Comparison of ENCODE assay signal across 20 cellular contexts in the genomic region with DNA sequence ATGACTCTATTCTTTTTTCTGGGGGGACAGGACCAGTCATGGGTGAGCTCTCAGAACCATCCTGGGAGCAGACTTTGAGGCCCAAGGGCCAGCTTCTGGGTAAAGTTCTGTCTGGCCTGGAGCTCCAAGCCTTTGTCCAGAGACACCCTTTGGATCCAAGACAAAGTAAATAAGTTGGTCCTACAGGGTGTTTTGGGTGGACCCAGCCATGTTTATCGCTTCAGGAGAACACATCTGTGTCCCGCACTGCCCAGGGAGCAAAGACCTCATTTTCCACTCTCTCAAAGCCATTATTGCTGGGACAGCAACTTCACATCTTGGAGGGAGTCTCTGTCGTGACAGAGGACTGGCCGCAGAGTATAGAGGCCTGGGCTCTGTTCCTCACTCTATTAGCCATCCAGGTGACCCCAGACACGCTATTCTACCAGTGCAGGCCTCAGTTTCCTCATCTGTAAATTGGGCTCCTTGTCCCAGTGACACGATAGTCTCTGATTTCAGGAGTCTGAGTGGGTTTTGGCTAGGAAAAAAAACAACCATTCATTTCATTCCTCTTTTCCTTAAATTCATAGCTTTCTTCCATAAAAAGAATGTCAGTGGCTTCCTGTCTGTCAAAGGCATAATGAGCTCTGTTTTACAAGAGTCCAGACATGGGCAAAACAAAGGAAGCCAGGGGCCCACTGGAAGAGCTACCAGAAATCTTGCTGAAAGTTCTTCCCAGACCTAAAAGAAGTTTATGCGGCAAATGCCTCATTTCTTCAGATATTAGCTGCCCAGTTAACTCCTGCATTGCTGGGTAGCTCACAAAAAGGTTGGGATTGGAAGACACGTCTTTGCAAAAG.
DNase-seq lines count a peak whose midpoint lies in the region; ATAC-seq, FAIRE-seq and TF ChIP-seq lines count a peak whose summit lies in the region.
"Had no signal": no experiment of that assay in that cellular context is flagged by ENCODE, and none has a peak within 500 bp of the region (broad histone marks: within the 10 kb centered on the region; RNA-seq: fewer than 3 reads in every experiment).

No MANE protein-coding gene starts in this region.

- no peak overlapping the region for H3K4me2 ChIP-seq in HepG2 (ENCODE audit: low read depth, low read length)

- in situ Hi-C loops in HepG2 (cut with HindIII; ENCODE audit: extremely low pct_ligation_motif_present, low pct_unique_long_range_greater_than_20kb) = no loop called here

- no peak for FAIRE-seq in HepG2 (lab: Jason Lieb, UNC)
- FAIRE-seq: A204.1, TTC549 had no signal

- no peaks in the 10 kb centered on the region for H3K27me3 Mint-ChIP-seq in T-helper 2 cell treated with Interferon-gamma antibody and Interleukin-4, amounts not matched to agents 5 μg/mL and 100 μg/mL, for 36 hours (ENCODE audit: low read depth)
- H3K27me3 Mint-ChIP-seq: CD4-positive, alpha-beta memory T cell; effector memory CD8-positive, alpha-beta T cell; natural killer cell treated with Interleukin-12 subunit alpha and Interleukin-12 subunit beta and Interleukin-15 and Interleukin-18, amount 100 ng/mL, for 72 hours had no signal

- H3K36me3 ChIP-seq in HepG2 (replicated peaks in 1 of 2; ENCODE audit: control insufficient read depth in 1 of 2, insufficient read depth in 2 of 2, low read length in 2 of 2) (no peaks in the 10 kb centered on the region), skeletal muscle tissue (ENCODE audit: control insufficient read depth in 3 of 3, insufficient read depth in 3 of 3, low read length in 3 of 3) (peaks cover 0 to 4% (median 0%) of the 10 kb centered on the region in 3 donors)

- no TSS peak for BruUV-seq in HepG2 (replicated peaks; lab: Mats Ljungman, UMichigan)

- no peak overlapping the region for H2AFZ ChIP-seq in HepG2 (ENCODE audit: low read length)

- no peaks in the 10 kb centered on the region for H3K79me2 ChIP-seq in HepG2 (ENCODE audit: insufficient read depth, low read length)

- no peaks in the 10 kb centered on the region for H4K20me1 ChIP-seq in HepG2 (ENCODE audit: insufficient read depth, low read length)

- peak; percentile 26 for ATAC-seq in Right ventricle myocardium inferior
- no peak for ATAC-seq in HepG2
- no peak for ATAC-seq in GM18520 (IDR thresholded peaks at IDR 0.05; ENCODE audit: unreplicated experiment)
- ATAC-seq: effector memory CD8-positive, alpha-beta T cell; natural killer cell treated with Interleukin-12 subunit alpha and Interleukin-12 subunit beta and Interleukin-15 and Interleukin-18, amount 100 ng/mL, for 72 hours had no signal

- no peak overlapping the region for H3K27ac Mint-ChIP-seq in T-helper 2 cell treated with Interferon-gamma antibody and Interleukin-4, amounts not matched to agents 5 μg/mL and 100 μg/mL, for 36 hours
- H3K27ac Mint-ChIP-seq: CD4-positive, alpha-beta memory T cell had no signal

- H3K27me3 ChIP-seq in HepG2 (ENCODE audit: control insufficient read depth in 1 of 2, insufficient read depth in 2 of 2, low read length in 2 of 2) (no peaks in the 10 kb centered on the region), skeletal muscle tissue (ENCODE audit: control insufficient read depth in 3 of 3, insufficient read depth in 3 of 3, low read length in 3 of 3) (no peaks in the 10 kb centered on the region)

- no peak for TF ChIP-seq POLR2A in HepG2 (IDR thresholded peaks at IDR 0.05; ENCODE audit: insufficient read depth in 1 of 2, low read depth in 2 of 2, low read length in 2 of 2)

- TF ChIP-seq EP300 in HepG2 (IDR thresholded peaks at IDR 0.05; ENCODE audit: low read depth in 2 of 2, low read length in 2 of 2) (no peak), HepG2 (CRISPR knock-in tag; IDR thresholded peaks at IDR 0.05; ENCODE audit: borderline replicate concordance) (no peak)

- DNase-seq in Right ventricle myocardium inferior (ENCODE audit: missing footprints) (no peak), cardiac septum (ENCODE audit: low spot score) (no peak), HepG2 (ENCODE audit: low spot score) (no peak), GM03348 (ENCODE audit: low spot score) (no peak)
- no peak for DNase-seq in stimulated activated CD4-positive, alpha-beta T cell treated with anti-CD3 and anti-CD28 coated beads, Interleukin-1b, Interleukin-23, amount 100 ng/mL, for 48 hours
- no peak for DNase-seq in T-helper 2 cell treated with Interferon-gamma antibody and Interleukin-4, amounts not matched to agents 5 μg/mL and 100 μg/mL, for 36 hours (ENCODE audit: low spot score)
- DNase-seq: activated CD4-positive, alpha-beta T cell treated with anti-CD3 and anti-CD28 coated beads, Interleukin-2, amount 50 U/mL, for 4 hours; activated T-cell treated with anti-CD3 and anti-CD28 coated beads, Interleukin-2, amount 50 U/mL, for 1 hour; CD4-positive, alpha-beta memory T cell; central memory CD4-positive, alpha-beta T cell; DND-41; effector memory CD8-positive, alpha-beta T cell; MV-4-11; NCI-H526 had no signal

- no peaks in the 10 kb centered on the region for H3K9me3 Mint-ChIP-seq in T-helper 2 cell treated with Interferon-gamma antibody and Interleukin-4, amounts not matched to agents 5 μg/mL and 100 μg/mL, for 36 hours
- H3K9me3 Mint-ChIP-seq: CD4-positive, alpha-beta memory T cell; effector memory CD8-positive, alpha-beta T cell; natural killer cell treated with Interleukin-12 subunit alpha and Interleukin-12 subunit beta and Interleukin-15 and Interleukin-18, amount 100 ng/mL, for 72 hours had no signal

- WGBS in HepG2 (ENCODE audit: low lambda C conversion rate) = 65% methylated on average over 8 of the region's 8 CpGs

- H3K27ac ChIP-seq in HepG2 (ENCODE audit: extremely low read length, insufficient read depth, low read length) (no peak overlapping the region), skeletal muscle tissue (ENCODE audit: low read depth, low read length) (peak overlapping the region; percentile 71)
- H3K27ac ChIP-seq: SK-N-MC had no signal

- CTCF ChIA-PET in HepG2 (lab: Yijun Ruan, JAX; ENCODE audit: low intra/inter-chr PET ratio, low total read pairs) = no interaction called here

- H3K4me1 ChIP-seq in HepG2 (ENCODE audit: insufficient read depth, low read length) (peaks cover 73% of the 10 kb centered on the region), skeletal muscle tissue (ENCODE audit: control insufficient read depth in 3 of 3, insufficient read depth in 3 of 3, low read length in 3 of 3) (peaks cover 24 to 41% (median 39%) of the 10 kb centered on the region in 3 donors)

- POLR2A ChIA-PET in HepG2 (lab: Yijun Ruan, JAX) = no interaction called here

- TF ChIP-seq RAD21 in HepG2 (CRISPR knock-in tag; IDR thresholded peaks at IDR 0.05) = no peak

- H3K36me3 Mint-ChIP-seq in T-helper 2 cell treated with Interferon-gamma antibody and Interleukin-4, amounts not matched to agents 5 μg/mL and 100 μg/mL, for 36 hours (ENCODE audit: low read depth) = no peaks in the 10 kb centered on the region
- H3K36me3 Mint-ChIP-seq: CD4-positive, alpha-beta memory T cell; natural killer cell treated with Interleukin-12 subunit alpha and Interleukin-12 subunit beta and Interleukin-15 and Interleukin-18, amount 100 ng/mL, for 72 hours had no signal

- no peak overlapping the region for H3K4me3 Mint-ChIP-seq in T-helper 2 cell treated with Interferon-gamma antibody and Interleukin-4, amounts not matched to agents 5 μg/mL and 100 μg/mL, for 36 hours
- H3K4me3 Mint-ChIP-seq: CD4-positive, alpha-beta memory T cell; effector memory CD8-positive, alpha-beta T cell; natural killer cell treated with Interleukin-12 subunit alpha and Interleukin-12 subunit beta and Interleukin-15 and Interleukin-18, amount 100 ng/mL, for 72 hours had no signal

- H3K4me3 ChIP-seq in HepG2 (replicated peaks in 1 of 3; ENCODE audit: insufficient read depth in 1 of 3, low read depth in 2 of 3, low read length in 3 of 3) (no peak overlapping the region), skeletal muscle tissue (ENCODE audit: low read length in 3 of 3) (no peak overlapping the region)
- H3K4me3 ChIP-seq: SK-N-MC had no signal

- H3K9me3 ChIP-seq in HepG2 (ENCODE audit: low read length) (no peaks in the 10 kb centered on the region), skeletal muscle tissue (ENCODE audit: control insufficient read depth in 3 of 3, low read length in 3 of 3) (no peaks in the 10 kb centered on the region)

- peaks cover 4% of the 10 kb centered on the region for H3K4me1 Mint-ChIP-seq in T-helper 2 cell treated with Interferon-gamma antibody and Interleukin-4, amounts not matched to agents 5 μg/mL and 100 μg/mL, for 36 hours (ENCODE audit: low read depth)

- H3K9ac ChIP-seq in HepG2 (ENCODE audit: insufficient read depth, low read depth, low read length) = no peak overlapping the region
- peak overlapping the region in 1 of 3 donors; percentile 8 for H3K9ac ChIP-seq in skeletal muscle tissue (ENCODE audit: low read depth in 1 of 3, low read length in 3 of 3)

- no peak for TF ChIP-seq CTCF in HepG2 (CRISPR knock-in tag; IDR thresholded peaks at IDR 0.05)

- intact Hi-C loops in Right ventricle myocardium inferior (cut with DNase I) (no loop called here), cardiac septum (cut with DNase I) (loop anchor here (10.0 kb wide), 1 partner anchor 167 kb away; a partner anchor contains a TSS), HepG2 (cut with micrococcal nuclease; ENCODE audit: unreplicated experiment) (loop anchor here (10.0 kb wide), 2 partner anchors 167 to 317 kb away; a partner anchor contains a TSS)

TF ChIP-seq in HepG2, 621 proteins besides CTCF, POLR2A, EP300 and RAD21:
- peak; percentile 88 for TF ChIP-seq ZNF629 (CRISPR knock-in tag; conservative IDR thresholded peaks at IDR 0.05)
- TF ChIP-seq, protein P1, sequence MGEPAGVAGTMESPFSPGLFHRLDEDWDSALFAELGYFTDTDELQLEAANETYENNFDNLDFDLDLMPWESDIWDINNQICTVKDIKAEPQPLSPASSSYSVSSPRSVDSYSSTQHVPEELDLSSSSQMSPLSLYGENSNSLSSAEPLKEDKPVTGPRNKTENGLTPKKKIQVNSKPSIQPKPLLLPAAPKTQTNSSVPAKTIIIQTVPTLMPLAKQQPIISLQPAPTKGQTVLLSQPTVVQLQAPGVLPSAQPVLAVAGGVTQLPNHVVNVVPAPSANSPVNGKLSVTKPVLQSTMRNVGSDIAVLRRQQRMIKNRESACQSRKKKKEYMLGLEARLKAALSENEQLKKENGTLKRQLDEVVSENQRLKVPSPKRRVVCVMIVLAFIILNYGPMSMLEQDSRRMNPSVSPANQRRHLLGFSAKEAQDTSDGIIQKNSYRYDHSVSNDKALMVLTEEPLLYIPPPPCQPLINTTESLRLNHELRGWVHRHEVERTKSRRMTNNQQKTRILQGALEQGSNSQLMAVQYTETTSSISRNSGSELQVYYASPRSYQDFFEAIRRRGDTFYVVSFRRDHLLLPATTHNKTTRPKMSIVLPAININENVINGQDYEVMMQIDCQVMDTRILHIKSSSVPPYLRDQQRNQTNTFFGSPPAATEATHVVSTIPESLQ (CRISPR knock-in tag; conservative IDR thresholded peaks at IDR 0.05) = no peak
- TF ChIP-seq ELF4 (CRISPR knock-in tag; IDR thresholded peaks at IDR 0.05; ENCODE audit: borderline replicate concordance) = no peak
- no peak for TF ChIP-seq HDAC2 (CRISPR knock-in tag; IDR thresholded peaks at IDR 0.05)
- no peak for TF ChIP-seq MTA1 (CRISPR knock-in tag; IDR thresholded peaks at IDR 0.05; ENCODE audit: borderline replicate concordance)
- TF ChIP-seq MTF2 (CRISPR knock-in tag; IDR thresholded peaks at IDR 0.05; ENCODE audit: borderline replicate concordance) = no peak
